Comparison of ENCODE assay signal across 8 cellular contexts in the genomic region with DNA sequence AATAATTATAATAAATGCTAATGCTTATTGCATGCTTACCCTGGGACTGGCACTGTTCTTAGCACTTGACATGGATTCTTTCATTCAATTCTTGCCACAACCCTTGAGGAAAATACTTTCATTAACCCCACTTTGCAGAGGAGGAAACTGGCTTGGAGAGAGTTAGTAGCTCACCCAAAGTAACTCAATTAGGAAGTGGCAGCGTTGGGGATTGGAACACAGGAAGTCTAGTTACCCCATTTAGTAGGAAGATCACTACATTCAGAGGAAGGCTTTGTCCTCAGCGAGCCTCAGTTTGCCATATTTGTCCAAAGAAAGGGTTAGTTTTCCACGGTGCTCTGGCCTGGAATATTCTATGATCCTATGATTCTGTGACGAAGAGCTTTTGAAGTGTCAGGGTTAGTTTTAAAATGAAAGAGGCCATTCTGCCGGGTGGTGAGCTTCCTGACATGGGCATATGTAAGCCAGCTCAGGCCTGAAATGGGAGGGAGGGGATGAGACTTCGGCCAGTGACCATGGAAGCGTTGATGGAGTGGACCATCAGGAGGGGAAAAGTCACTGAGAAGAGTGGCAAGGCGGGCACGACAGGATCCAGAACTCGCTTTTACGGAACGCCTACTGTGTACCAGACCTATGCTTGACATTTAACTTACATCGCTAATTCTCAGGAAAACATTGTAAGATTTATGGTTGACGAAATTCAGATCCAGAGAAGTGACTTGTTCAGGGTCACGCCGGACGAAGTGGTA. TPM values are rescaled to one million over a fixed set of nuclear protein-coding genes. Genes with fewer than 3 reads are reported as not detected.
A peak's percentile ranks its signal among the peaks of the same experiment; 100 is the strongest.
DNase-seq lines count a peak whose midpoint lies in the region; ATAC-seq and TF ChIP-seq lines count a peak whose summit lies in the region.

No MANE protein-coding gene starts in this region.

- TSS peak; percentile 92 for BruUV-seq in Caco-2 (replicated peaks; lab: Mats Ljungman, UMichigan)

- H3K4me1 ChIP-seq in Caco-2 (peaks cover 17% of the 10 kb centered on the region), MM.1S (ENCODE audit: low read length) (peaks cover 31% of the 10 kb centered on the region), neural progenitor cell (peaks cover 26% of the 10 kb centered on the region)

- H3K27me3 ChIP-seq in Caco-2 (replicated peaks; ENCODE audit: control insufficient read depth, insufficient read depth, low read length), result no peaks in the 10 kb centered on the region
- no peaks in the 10 kb centered on the region for H3K27me3 ChIP-seq in MM.1S (replicated peaks; ENCODE audit: insufficient read depth, low read length)
- peaks cover 25% of the 10 kb centered on the region for H3K27me3 ChIP-seq in neural progenitor cell

- TF ChIP-seq CTCF in Caco-2 (IDR thresholded peaks at IDR 0.05; ENCODE audit: insufficient read depth in 1 of 2, low read depth in 1 of 2, low read length in 1 of 2, severe bottlenecking in 1 of 2, unreplicated experiment in 1 of 2) (no peak), MM.1S (IDR thresholded peaks at IDR 0.05; ENCODE audit: low read length) (no peak), neural progenitor cell (IDR thresholded peaks at IDR 0.05) (no peak)

- no peak for DNase-seq in Caco-2
- no peak for DNase-seq in MM.1S
- DNase-seq in neural progenitor cell (ENCODE audit: low spot score), result no peak
- DNase-seq in COLO829 (ENCODE audit: low spot score), result no peak
- DNase-seq in NCI-H82 treated with DMSO at 0.1 percent for 48 hours (lab: John Stamatoyannopoulos, UW; ENCODE audit: unreplicated experiment), result no peak

- intact Hi-C loops in Caco-2 (cut with micrococcal nuclease; ENCODE audit: unreplicated experiment), result no loop called here
- intact Hi-C loops in dendritic cell treated with granulocyte-macrophage colony-stimulating factor and Interleukin-4, amounts not matched to agents 40 ng/mL and 50 ng/mL, for 4 days (cut with micrococcal nuclease), result loop anchor here (1.0 kb wide), 1 partner anchor 28 kb away; a partner anchor contains a TSS

- CTCF ChIA-PET in Caco-2 (lab: Charles Lee), result no interaction called here

- H4K20me1 ChIP-seq in MM.1S (ENCODE audit: insufficient read depth, low read length) (no peaks in the 10 kb centered on the region), neural progenitor cell (ENCODE audit: low read depth) (no peaks in the 10 kb centered on the region)

- H3K36me3 ChIP-seq in Caco-2 (ENCODE audit: control insufficient read depth, insufficient read depth, low read length) (no peaks in the 10 kb centered on the region; the same call in 1 of the 2 replicates), MM.1S (replicated peaks; ENCODE audit: insufficient read depth, low read length) (no peaks in the 10 kb centered on the region), neural progenitor cell (no peaks in the 10 kb centered on the region)

- peak overlapping the region; percentile 45 for H3K4me3 ChIP-seq in Caco-2 (ENCODE audit: low read depth, low read length)
- peak overlapping the region; percentile 99 for H3K4me3 ChIP-seq in MM.1S (ENCODE audit: low read length)
- peak overlapping the region; percentile 86 for H3K4me3 ChIP-seq in neural progenitor cell

- H2AFZ ChIP-seq in MM.1S (ENCODE audit: low read length) (peak overlapping the region; percentile 96), neural progenitor cell (replicated peaks) (no peak overlapping the region)

- peak overlapping the region; percentile 95 for H3K4me2 ChIP-seq in MM.1S (ENCODE audit: low read depth, low read length)
- peak overlapping the region; percentile 99 for H3K4me2 ChIP-seq in neural progenitor cell

- no peaks in the 10 kb centered on the region for H3K9me2 ChIP-seq in MM.1S (replicated peaks; ENCODE audit: insufficient read depth, low read length)

- peak overlapping the region; percentile 83 for H3K27ac Mint-ChIP-seq in Caco-2 (ENCODE audit: unreplicated experiment)
- peak overlapping the region; percentile 87 for H3K27ac Mint-ChIP-seq in dendritic cell treated with granulocyte-macrophage colony-stimulating factor and Interleukin-4, amounts not matched to agents 40 ng/mL and 50 ng/mL, for 4 days
- no peak overlapping the region for H3K27ac Mint-ChIP-seq in neural progenitor cell

- peaks cover 24% of the 10 kb centered on the region for H3K4me1 Mint-ChIP-seq in Caco-2 (ENCODE audit: low read depth, unreplicated experiment)
- H3K4me1 Mint-ChIP-seq in dendritic cell treated with granulocyte-macrophage colony-stimulating factor and Interleukin-4, amounts not matched to agents 40 ng/mL and 50 ng/mL, for 4 days (ENCODE audit: low read depth), result peaks cover 71% of the 10 kb centered on the region
- peaks cover 29% of the 10 kb centered on the region for H3K4me1 Mint-ChIP-seq in neural progenitor cell

- H3K27ac ChIP-seq in MM.1S (ENCODE audit: low read length), result peak overlapping the region; percentile 28; the same call in 1 of the 2 replicates
- H3K27ac ChIP-seq in neural progenitor cell, result no peak overlapping the region

- H3K9me3 Mint-ChIP-seq in Caco-2 (ENCODE audit: unreplicated experiment), result no peaks in the 10 kb centered on the region
- no peaks in the 10 kb centered on the region for H3K9me3 Mint-ChIP-seq in dendritic cell treated with granulocyte-macrophage colony-stimulating factor and Interleukin-4, amounts not matched to agents 40 ng/mL and 50 ng/mL, for 4 days
- no peaks in the 10 kb centered on the region for H3K9me3 Mint-ChIP-seq in neural progenitor cell

- H3F3A ChIP-seq in MM.1S (ENCODE audit: insufficient read depth, low read length), result peaks cover 4% of the 10 kb centered on the region
- H3F3A ChIP-seq in neural progenitor cell (ENCODE audit: low read depth), result peaks cover 30% of the 10 kb centered on the region

- H3K36me3 Mint-ChIP-seq in Caco-2 (ENCODE audit: insufficient read depth, unreplicated experiment), result peaks cover 20% of the 10 kb centered on the region
- peaks cover 6% of the 10 kb centered on the region for H3K36me3 Mint-ChIP-seq in dendritic cell treated with granulocyte-macrophage colony-stimulating factor and Interleukin-4, amounts not matched to agents 40 ng/mL and 50 ng/mL, for 4 days (ENCODE audit: low read depth)
- H3K36me3 Mint-ChIP-seq in neural progenitor cell, result no peaks in the 10 kb centered on the region

- H3K4me3 Mint-ChIP-seq in Caco-2 (ENCODE audit: unreplicated experiment) (peak overlapping the region; percentile 80), neural progenitor cell (peak overlapping the region; percentile 86)
- peak overlapping the region; percentile 90 for H3K4me3 Mint-ChIP-seq in dendritic cell treated with granulocyte-macrophage colony-stimulating factor and Interleukin-4, amounts not matched to agents 40 ng/mL and 50 ng/mL, for 4 days

- H3K9me3 ChIP-seq in Caco-2 (no peaks in the 10 kb centered on the region), MM.1S (replicated peaks; ENCODE audit: insufficient read depth, low read length) (no peaks in the 10 kb centered on the region), neural progenitor cell (ENCODE audit: low read depth) (no peaks in the 10 kb centered on the region)

- H3K79me2 ChIP-seq in MM.1S (ENCODE audit: low read length) (peaks cover 34% of the 10 kb centered on the region), neural progenitor cell (ENCODE audit: low read depth) (no peaks in the 10 kb centered on the region)

- ATAC-seq in GM18867 (IDR thresholded peaks at IDR 0.05; ENCODE audit: unreplicated experiment) (no peak), GM19397 (IDR thresholded peaks at IDR 0.05; ENCODE audit: unreplicated experiment) (no peak)

- H3K27me3 Mint-ChIP-seq in Caco-2 (ENCODE audit: insufficient read depth, unreplicated experiment) (no peaks in the 10 kb centered on the region), neural progenitor cell (ENCODE audit: insufficient read depth, low read depth) (peaks cover 22% of the 10 kb centered on the region)
- H3K27me3 Mint-ChIP-seq in dendritic cell treated with granulocyte-macrophage colony-stimulating factor and Interleukin-4, amounts not matched to agents 40 ng/mL and 50 ng/mL, for 4 days, result peaks cover 4% of the 10 kb centered on the region

- POLR2A ChIA-PET in Caco-2 (lab: Charles Lee), result no interaction called here

- H3K9ac ChIP-seq in MM.1S (ENCODE audit: low read length) (peak overlapping the region; percentile 97), neural progenitor cell (no peak overlapping the region)

RNA-seq across cellular contexts. Expression of a gene that starts 28.2 kb away (rescaled TPM):
- total RNA-seq in Caco-2 (2022) (29.5 and 29.8 TPM in 2 replicates), neural progenitor cell (ENCODE audit: low replicate concordance) (157 and 211 TPM in 2 replicates)

Comparison
In these comparisons a context has a peak if more than half of its experiments do, and no peak if none do; other contexts are left out.
1. H3K4me3 ChIP-seq: peak in every context shown above with its lines; median percentile 99 in MM.1S; 86 in neural progenitor cell; 45 in Caco-2.